Comparison of ENCODE assay signal across 8 cellular contexts in the genomic region with DNA sequence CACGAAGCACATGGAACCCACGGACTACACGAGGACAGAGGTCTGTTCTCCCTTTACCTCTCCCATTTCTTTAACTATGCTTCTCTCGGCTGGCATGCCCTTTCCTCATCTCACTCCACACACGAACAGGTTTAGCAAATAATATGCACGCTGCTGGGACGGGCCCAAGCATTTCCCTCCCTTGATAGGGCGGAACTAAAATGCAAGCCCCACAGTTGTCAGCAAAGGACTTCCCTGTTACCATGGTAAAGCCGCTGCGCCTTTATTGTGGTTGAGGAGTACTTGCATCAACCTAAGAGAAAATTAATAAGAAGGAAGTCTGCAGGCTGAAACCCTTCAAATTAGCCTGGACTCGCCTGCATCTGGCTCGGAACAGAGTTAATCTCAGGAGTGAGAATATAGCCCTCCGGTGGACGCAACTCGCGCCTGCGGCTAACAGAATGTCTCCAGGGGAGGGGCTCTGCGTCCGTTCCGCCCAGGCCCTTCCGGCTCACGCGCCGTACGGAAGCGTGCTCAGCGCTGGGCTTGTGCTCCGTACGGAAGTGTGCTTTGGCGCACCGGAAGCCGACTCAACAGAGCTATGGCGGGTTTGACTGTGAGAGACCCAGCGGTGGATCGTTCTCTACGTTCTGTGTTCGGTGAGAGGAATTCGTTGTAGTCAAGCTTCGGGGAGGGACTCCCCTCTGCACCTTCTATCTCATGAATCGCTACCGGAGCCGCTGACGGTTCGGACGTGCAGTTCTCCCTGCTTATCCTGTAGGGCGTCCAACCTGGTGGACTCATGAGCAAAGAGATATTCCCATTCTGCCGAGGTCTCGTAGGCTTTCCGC. TPM values are rescaled to one million over a fixed set of nuclear protein-coding genes. Genes with fewer than 3 reads are reported as not detected.
A peak's percentile ranks its signal among the peaks of the same experiment; 100 is the strongest.
DNase-seq lines count a peak whose midpoint lies in the region; ATAC-seq and TF ChIP-seq lines count a peak whose summit lies in the region.

A gene with protein sequence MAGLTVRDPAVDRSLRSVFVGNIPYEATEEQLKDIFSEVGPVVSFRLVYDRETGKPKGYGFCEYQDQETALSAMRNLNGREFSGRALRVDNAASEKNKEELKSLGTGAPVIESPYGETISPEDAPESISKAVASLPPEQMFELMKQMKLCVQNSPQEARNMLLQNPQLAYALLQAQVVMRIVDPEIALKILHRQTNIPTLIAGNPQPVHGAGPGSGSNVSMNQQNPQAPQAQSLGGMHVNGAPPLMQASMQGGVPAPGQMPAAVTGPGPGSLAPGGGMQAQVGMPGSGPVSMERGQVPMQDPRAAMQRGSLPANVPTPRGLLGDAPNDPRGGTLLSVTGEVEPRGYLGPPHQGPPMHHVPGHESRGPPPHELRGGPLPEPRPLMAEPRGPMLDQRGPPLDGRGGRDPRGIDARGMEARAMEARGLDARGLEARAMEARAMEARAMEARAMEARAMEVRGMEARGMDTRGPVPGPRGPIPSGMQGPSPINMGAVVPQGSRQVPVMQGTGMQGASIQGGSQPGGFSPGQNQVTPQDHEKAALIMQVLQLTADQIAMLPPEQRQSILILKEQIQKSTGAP (plus strand): TSS at position 555 of the 830 bp plus-strand sequence. CDS start 26 bp downstream, at position 581.

- peaks cover 24% of the 10 kb centered on the region for H3K36me3 Mint-ChIP-seq in WTC11

- peak within 1 kb of the TSS; percentile 90 for H3K4me3 Mint-ChIP-seq in WTC11

- peak; percentile 99 for ATAC-seq in GM18909 (IDR thresholded peaks at IDR 0.05; ENCODE audit: poor library complexity, unreplicated experiment)
- peak; percentile 99 for ATAC-seq in HG03159 (IDR thresholded peaks at IDR 0.05; ENCODE audit: unreplicated experiment)
- ATAC-seq in WTC11, result peak; percentile 99

- H3K4me3 ChIP-seq in AG09309 (ENCODE audit: control insufficient read depth, low read depth, low read length), result peak within 1 kb of the TSS; percentile 62

- peak within 1 kb of the TSS; percentile 5 for H3K27ac ChIP-seq in caudate nucleus (ENCODE audit: low read depth, low read length)

- DNase-seq in AG09309 (ENCODE audit: low read depth) (peak; percentile 25), NCI-H2227 (lab: John Stamatoyannopoulos, UW; ENCODE audit: unreplicated experiment) (peak; percentile 96), WTC11 (ENCODE audit: low spot score) (peak; percentile 73), caudate nucleus (lab: John Stamatoyannopoulos, UW) (peak in 59 of 61 donors; percentile 6 to 85 (median 67)), iris pigment epithelial cell (ENCODE audit: low read depth) (peak; percentile 87)
- DNase-seq in stimulated activated CD4-positive, alpha-beta T cell treated with anti-CD3 and anti-CD28 coated beads, Interleukin-12 subunit alpha, Interleukin-12 subunit beta, amount 100 ng/mL, for 24 hours (ENCODE audit: low read depth in 2 of 2), result peak; percentile 55 to 58

- peaks cover 16% of the 10 kb centered on the region for H3K27me3 Mint-ChIP-seq in WTC11 (ENCODE audit: low read depth)

- H3K4me1 Mint-ChIP-seq in WTC11, result peaks cover 4% of the 10 kb centered on the region; the same call in 1 of the 2 replicates

- CTCF ChIA-PET in WTC11 (lab: Charles Lee), result interaction anchor here (0.6 to 1.0 kb wide), 2 partner anchors 51 to 333 kb away, joined by 3 read pairs; no protein-coding TSS in a partner anchor

- peak within 1 kb of the TSS; percentile 86; the same call in 1 of the 2 replicates for H3K27ac Mint-ChIP-seq in WTC11

- H3K9me3 Mint-ChIP-seq in WTC11, result no peaks in the 10 kb centered on the region

- no peak for TF ChIP-seq CTCF in AG09309 (IDR thresholded peaks at IDR 0.05; ENCODE audit: control insufficient read depth, insufficient read depth, low read depth, low read length, missing control alignments)
- TF ChIP-seq CTCF in WTC11 (IDR thresholded peaks at IDR 0.05), result no peak

- POLR2A ChIA-PET in WTC11 (lab: Charles Lee), result interaction anchor here (0.6 kb wide), 1 partner anchor 149 kb away, joined by 8 read pairs; no protein-coding TSS in a partner anchor

TF ChIP-seq in WTC11, 78 proteins besides CTCF, POLR2A, EP300 and RAD21:
- TF ChIP-seq SOX15 (CRISPR knock-in tag; IDR thresholded peaks at IDR 0.05) (no peak), ESRRA (CRISPR knock-in tag; IDR thresholded peaks at IDR 0.05; ENCODE audit: borderline replicate concordance) (no peak), CREM (CRISPR knock-in tag; IDR thresholded peaks at IDR 0.05) (peak; percentile 29; the same call in 1 of the 2 replicates), ZNF263 (CRISPR knock-in tag; IDR thresholded peaks at IDR 0.05; ENCODE audit: low read depth) (no peak), ZNF396 (CRISPR knock-in tag; IDR thresholded peaks at IDR 0.05; ENCODE audit: borderline replicate concordance) (no peak), HMGA2 (CRISPR knock-in tag; IDR thresholded peaks at IDR 0.05) (no peak), GABPB1 (CRISPR knock-in tag; IDR thresholded peaks at IDR 0.05) (no peak; the same call in 1 of the 2 replicates), ZNF423 (CRISPR knock-in tag; IDR thresholded peaks at IDR 0.05) (no peak), NFE2L1 (CRISPR knock-in tag; IDR thresholded peaks at IDR 0.05) (no peak), FOXK1 (CRISPR knock-in tag; IDR thresholded peaks at IDR 0.05) (0 out of 2 replicates have a peak, but pooled peaks have one; percentile 13), ZNF416 (CRISPR knock-in tag; IDR thresholded peaks at IDR 0.05) (no peak), EMX1 (CRISPR knock-in tag; IDR thresholded peaks at IDR 0.05) (no peak), ETV6 (CRISPR knock-in tag; IDR thresholded peaks at IDR 0.05) (0 out of 2 replicates have a peak, but pooled peaks have one; percentile 40), RELA (CRISPR knock-in tag; IDR thresholded peaks at IDR 0.05; ENCODE audit: borderline replicate concordance) (no peak)
- TF ChIP-seq, protein P1, sequence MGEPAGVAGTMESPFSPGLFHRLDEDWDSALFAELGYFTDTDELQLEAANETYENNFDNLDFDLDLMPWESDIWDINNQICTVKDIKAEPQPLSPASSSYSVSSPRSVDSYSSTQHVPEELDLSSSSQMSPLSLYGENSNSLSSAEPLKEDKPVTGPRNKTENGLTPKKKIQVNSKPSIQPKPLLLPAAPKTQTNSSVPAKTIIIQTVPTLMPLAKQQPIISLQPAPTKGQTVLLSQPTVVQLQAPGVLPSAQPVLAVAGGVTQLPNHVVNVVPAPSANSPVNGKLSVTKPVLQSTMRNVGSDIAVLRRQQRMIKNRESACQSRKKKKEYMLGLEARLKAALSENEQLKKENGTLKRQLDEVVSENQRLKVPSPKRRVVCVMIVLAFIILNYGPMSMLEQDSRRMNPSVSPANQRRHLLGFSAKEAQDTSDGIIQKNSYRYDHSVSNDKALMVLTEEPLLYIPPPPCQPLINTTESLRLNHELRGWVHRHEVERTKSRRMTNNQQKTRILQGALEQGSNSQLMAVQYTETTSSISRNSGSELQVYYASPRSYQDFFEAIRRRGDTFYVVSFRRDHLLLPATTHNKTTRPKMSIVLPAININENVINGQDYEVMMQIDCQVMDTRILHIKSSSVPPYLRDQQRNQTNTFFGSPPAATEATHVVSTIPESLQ (CRISPR knock-in tag; IDR thresholded peaks at IDR 0.05), result no peak
- TF ChIP-seq, protein P2, sequence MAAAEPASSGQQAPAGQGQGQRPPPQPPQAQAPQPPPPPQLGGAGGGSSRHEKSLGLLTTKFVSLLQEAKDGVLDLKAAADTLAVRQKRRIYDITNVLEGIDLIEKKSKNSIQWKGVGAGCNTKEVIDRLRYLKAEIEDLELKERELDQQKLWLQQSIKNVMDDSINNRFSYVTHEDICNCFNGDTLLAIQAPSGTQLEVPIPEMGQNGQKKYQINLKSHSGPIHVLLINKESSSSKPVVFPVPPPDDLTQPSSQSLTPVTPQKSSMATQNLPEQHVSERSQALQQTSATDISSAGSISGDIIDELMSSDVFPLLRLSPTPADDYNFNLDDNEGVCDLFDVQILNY (CRISPR knock-in tag; IDR thresholded peaks at IDR 0.05), result no peak
- TF ChIP-seq, protein P3, sequence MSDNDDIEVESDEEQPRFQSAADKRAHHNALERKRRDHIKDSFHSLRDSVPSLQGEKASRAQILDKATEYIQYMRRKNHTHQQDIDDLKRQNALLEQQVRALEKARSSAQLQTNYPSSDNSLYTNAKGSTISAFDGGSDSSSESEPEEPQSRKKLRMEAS (CRISPR knock-in tag; IDR thresholded peaks at IDR 0.05), result peak; percentile 49; the same call in 1 of the 2 replicates
- TF ChIP-seq, protein P4, sequence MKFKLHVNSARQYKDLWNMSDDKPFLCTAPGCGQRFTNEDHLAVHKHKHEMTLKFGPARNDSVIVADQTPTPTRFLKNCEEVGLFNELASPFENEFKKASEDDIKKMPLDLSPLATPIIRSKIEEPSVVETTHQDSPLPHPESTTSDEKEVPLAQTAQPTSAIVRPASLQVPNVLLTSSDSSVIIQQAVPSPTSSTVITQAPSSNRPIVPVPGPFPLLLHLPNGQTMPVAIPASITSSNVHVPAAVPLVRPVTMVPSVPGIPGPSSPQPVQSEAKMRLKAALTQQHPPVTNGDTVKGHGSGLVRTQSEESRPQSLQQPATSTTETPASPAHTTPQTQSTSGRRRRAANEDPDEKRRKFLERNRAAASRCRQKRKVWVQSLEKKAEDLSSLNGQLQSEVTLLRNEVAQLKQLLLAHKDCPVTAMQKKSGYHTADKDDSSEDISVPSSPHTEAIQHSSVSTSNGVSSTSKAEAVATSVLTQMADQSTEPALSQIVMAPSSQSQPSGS (CRISPR knock-in tag; IDR thresholded peaks at IDR 0.05; ENCODE audit: borderline replicate concordance, low read depth), result no peak
- TF ChIP-seq, protein P5, sequence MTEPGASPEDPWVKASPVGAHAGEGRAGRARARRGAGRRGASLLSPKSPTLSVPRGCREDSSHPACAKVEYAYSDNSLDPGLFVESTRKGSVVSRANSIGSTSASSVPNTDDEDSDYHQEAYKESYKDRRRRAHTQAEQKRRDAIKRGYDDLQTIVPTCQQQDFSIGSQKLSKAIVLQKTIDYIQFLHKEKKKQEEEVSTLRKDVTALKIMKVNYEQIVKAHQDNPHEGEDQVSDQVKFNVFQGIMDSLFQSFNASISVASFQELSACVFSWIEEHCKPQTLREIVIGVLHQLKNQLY (CRISPR knock-in tag; IDR thresholded peaks at IDR 0.05), result no peak
- TF ChIP-seq, protein P6, sequence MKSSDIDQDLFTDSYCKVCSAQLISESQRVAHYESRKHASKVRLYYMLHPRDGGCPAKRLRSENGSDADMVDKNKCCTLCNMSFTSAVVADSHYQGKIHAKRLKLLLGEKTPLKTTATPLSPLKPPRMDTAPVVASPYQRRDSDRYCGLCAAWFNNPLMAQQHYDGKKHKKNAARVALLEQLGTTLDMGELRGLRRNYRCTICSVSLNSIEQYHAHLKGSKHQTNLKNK (CRISPR knock-in tag; IDR thresholded peaks at IDR 0.05), result no peak

RNA-seq across cellular contexts. Expression of the gene that starts here (rescaled TPM):
- total RNA-seq in WTC11 (2021), result 29.8 to 30.3 TPM (median 30.2 TPM) in 3 replicates

Comparison
In these comparisons a context has a peak if more than half of its experiments do, and no peak if none do; other contexts are left out.
1. Peak in every context shown above with its lines: DNase-seq, ATAC-seq, H3K4me3 ChIP-seq and H3K27ac ChIP-seq.
2. DNase-seq: peak in every context shown above with its lines; median percentile 96 in NCI-H2227; 87 in iris pigment epithelial cell; 73 in WTC11; 67 in caudate nucleus; 56 in stimulated activated CD4-positive, alpha-beta T cell treated with anti-CD3 and anti-CD28 coated beads, Interleukin-12 subunit alpha, Interleukin-12 subunit beta, amount 100 ng/mL, for 24 hours; 25 in AG09309.